ENCODE assay signal across 8 cellular contexts in genomic region chr7:1883031-1883761, GRCh38.
DNase-seq lines count a peak whose midpoint lies in the region; ATAC-seq and TF ChIP-seq lines count a peak whose summit lies in the region.

No MANE protein-coding gene starts in this region.

- ATAC-seq in GM18870 (IDR thresholded peaks at IDR 0.05; ENCODE audit: unreplicated experiment), result no peak

- no peak for TF ChIP-seq POLR2A in Peyer's patch (IDR thresholded peaks at IDR 0.05)

- peaks cover 0 to 10% (median 0%) of the 10 kb centered on the region in 3 donors for H3K36me3 ChIP-seq in Peyer's patch

- TF ChIP-seq CTCF in Peyer's patch (IDR thresholded peaks at IDR 0.05), result no peak

- no peaks in the 10 kb centered on the region for H3K4me1 ChIP-seq in Peyer's patch

- DNase-seq in SIG-M5 treated with dmso at 0.1 percent for 504 hours (lab: John Stamatoyannopoulos, UW; ENCODE audit: unreplicated experiment) (peak; percentile 17), SIG-M5 (lab: John Stamatoyannopoulos, UW) (no peak), NOMO-1 treated with dmso at 0.1 percent for 144 hours (lab: John Stamatoyannopoulos, UW; ENCODE audit: unreplicated experiment) (peak; percentile 2), dedifferentiated amniotic fluid mesenchymal stem cell (ENCODE audit: extremely low spot score) (peak; percentile 65), renal cortical epithelial cell (ENCODE audit: low read depth) (peak; percentile 84), activated T-cell treated with anti-CD3 and anti-CD28 coated beads for 4 hours (no peak), Peyer's patch (no peak)

- no peak overlapping the region for H3K4me3 ChIP-seq in Peyer's patch

- H3K27ac ChIP-seq in Peyer's patch, result no peak overlapping the region

- no peaks in the 10 kb centered on the region for H3K9me3 ChIP-seq in Peyer's patch

- no peaks in the 10 kb centered on the region for H3K27me3 ChIP-seq in Peyer's patch

Comparison
In these comparisons a context has a peak if more than half of its experiments do, and no peak if none do; other contexts are left out.
1. DNase-seq: peak in SIG-M5 treated with dmso at 0.1 percent for 504 hours (single experiment), NOMO-1 treated with dmso at 0.1 percent for 144 hours (single experiment), dedifferentiated amniotic fluid mesenchymal stem cell (single experiment) and renal cortical epithelial cell (single experiment); none in SIG-M5 (single experiment), activated T-cell treated with anti-CD3 and anti-CD28 coated beads for 4 hours (single experiment) and Peyer's patch (0 of 3).